In the genomic region with DNA sequence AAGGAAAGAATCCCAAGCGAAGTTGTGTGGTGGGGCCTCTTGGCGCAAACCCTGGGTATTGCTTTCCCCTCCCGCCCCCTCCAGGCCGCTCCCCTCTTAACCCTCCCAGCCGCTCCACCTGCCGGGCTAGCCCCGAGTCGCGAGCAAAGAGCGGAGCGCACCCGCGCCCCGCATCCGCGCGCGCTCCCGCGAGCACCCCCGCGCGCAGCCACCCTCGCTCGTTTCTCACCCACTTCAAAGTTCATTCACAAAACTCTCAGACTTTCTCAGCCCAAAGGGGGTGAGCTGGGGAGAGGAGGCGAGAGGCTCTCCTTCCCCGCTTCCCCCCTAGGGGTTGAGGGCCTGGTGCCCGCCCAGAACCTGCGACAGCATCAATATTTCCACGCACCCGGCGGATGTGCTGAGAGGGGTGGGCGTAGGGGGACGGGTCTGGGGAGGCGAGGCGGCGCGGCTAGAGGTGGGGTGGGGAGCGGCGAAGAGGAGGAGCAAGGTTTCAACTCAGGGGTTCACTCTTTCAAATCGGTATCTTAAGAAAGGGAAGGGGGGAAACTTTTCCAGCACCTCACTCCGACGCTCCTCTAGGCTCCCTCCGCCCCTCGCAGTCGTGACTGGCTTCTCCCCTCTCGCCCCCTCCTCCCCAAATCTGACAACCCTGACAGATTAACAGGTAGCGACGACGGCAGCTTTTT, we compare ENCODE assay signal across 8 cellular contexts. TPM values are rescaled to one million over a fixed set of nuclear protein-coding genes. Genes with fewer than 3 reads are reported as not detected.
A peak's percentile ranks its signal among the peaks of the same experiment; 100 is the strongest.
DNase-seq lines count a peak whose midpoint lies in the region; ATAC-seq and TF ChIP-seq lines count a peak whose summit lies in the region.

No MANE protein-coding gene starts in this region.

- no peaks in the 10 kb centered on the region for H3K9me3 Mint-ChIP-seq in activated T-helper 17 cell treated with anti-CD3 and anti-CD28 coated beads, Interleukin-2, amount 50 U/mL, for 72 hours
- H3K9me3 Mint-ChIP-seq in neural progenitor cell: no peaks in the 10 kb centered on the region

- intact Hi-C loops in PC-9 (cut with micrococcal nuclease; ENCODE audit: unreplicated experiment): loop anchor here (1.0 to 10.0 kb wide), 5 partner anchors 100 to 703 kb away; no protein-coding TSS in a partner anchor

- TSS peak; percentile 80 for BruUV-seq in PC-9 (replicated peaks; lab: Mats Ljungman, UMichigan)

- H3F3A ChIP-seq in PC-9 (ENCODE audit: insufficient read depth, low read depth): peaks cover 16% of the 10 kb centered on the region
- peaks cover 44% of the 10 kb centered on the region for H3F3A ChIP-seq in neural progenitor cell (ENCODE audit: low read depth)

- no peak for DNase-seq in AG09319 (ENCODE audit: extremely low read depth, low read depth)
- DNase-seq in HT-29 (ENCODE audit: low spot score): peak; percentile 90
- peak in 1 of 2 experiments; percentile 80 for DNase-seq in PC-9
- DNase-seq in foreskin fibroblast: peak; percentile 57 to 85
- DNase-seq in neural progenitor cell (ENCODE audit: low spot score): peak; percentile 76

- peak overlapping the region; percentile 100 for H3K27ac ChIP-seq in PC-9
- H3K27ac ChIP-seq in neural progenitor cell: peak overlapping the region; percentile 96
- peak overlapping the region; percentile 93 for H3K27ac ChIP-seq in subcutaneous abdominal adipose tissue (ENCODE audit: low read depth, low read length)

- TF ChIP-seq CTCF in AG09319 (IDR thresholded peaks at IDR 0.05; ENCODE audit: low read depth, low read length) (peak; percentile 7), PC-9 (conservative IDR thresholded peaks at IDR 0.05) (no peak; the same call in 1 of the 2 replicates), foreskin fibroblast (IDR thresholded peaks at IDR 0.05; ENCODE audit: low read depth, low read length) (peak; percentile 6), neural progenitor cell (IDR thresholded peaks at IDR 0.05) (peak; percentile 36)

- peak; percentile 20 for ATAC-seq in activated T-helper 17 cell treated with anti-CD3 and anti-CD28 coated beads, Interleukin-2, amount 50 U/mL, for 72 hours (replicated peaks)
- no peak for ATAC-seq in GM21381 (IDR thresholded peaks at IDR 0.05; ENCODE audit: unreplicated experiment)

- H3K36me3 ChIP-seq in PC-9 (ENCODE audit: low read depth) (no peaks in the 10 kb centered on the region; the same call in 1 of the 2 replicates), neural progenitor cell (no peaks in the 10 kb centered on the region), subcutaneous abdominal adipose tissue (ENCODE audit: control insufficient read depth in 5 of 5, insufficient read depth in 5 of 5, low read length in 5 of 5) (no peaks in the 10 kb centered on the region)

- no peaks in the 10 kb centered on the region for H4K20me1 ChIP-seq in PC-9 (ENCODE audit: insufficient read depth)
- peaks cover 5% of the 10 kb centered on the region for H4K20me1 ChIP-seq in neural progenitor cell (ENCODE audit: low read depth)

- H3K9me2 ChIP-seq in PC-9 (ENCODE audit: insufficient read depth): no peaks in the 10 kb centered on the region

- peak overlapping the region; percentile 23 for H3K9ac ChIP-seq in neural progenitor cell
- peak overlapping the region in 4 of 5 donors; percentile 53 to 84 (median 79) for H3K9ac ChIP-seq in subcutaneous abdominal adipose tissue (ENCODE audit: low read length in 5 of 5)

- H3K4me1 Mint-ChIP-seq in activated T-helper 17 cell treated with anti-CD3 and anti-CD28 coated beads, Interleukin-2, amount 50 U/mL, for 72 hours: peaks cover 10% of the 10 kb centered on the region
- peaks cover 34% of the 10 kb centered on the region for H3K4me1 Mint-ChIP-seq in neural progenitor cell

- peaks cover 44% of the 10 kb centered on the region for H3K79me2 ChIP-seq in PC-9 (ENCODE audit: low read depth)
- peaks cover 44% of the 10 kb centered on the region for H3K79me2 ChIP-seq in neural progenitor cell (ENCODE audit: low read depth)

- H3K4me3 ChIP-seq in PC-9 (peak overlapping the region; percentile 87), foreskin fibroblast (ENCODE audit: low read depth in 1 of 2, low read length in 2 of 2) (peak overlapping the region; percentile 76 to 78), neural progenitor cell (peak overlapping the region; percentile 92), subcutaneous abdominal adipose tissue (ENCODE audit: low read depth in 1 of 5, low read length in 5 of 5) (peak overlapping the region; percentile 79 to 97 (median 86))

- no peaks in the 10 kb centered on the region for H3K36me3 Mint-ChIP-seq in activated T-helper 17 cell treated with anti-CD3 and anti-CD28 coated beads, Interleukin-2, amount 50 U/mL, for 72 hours (ENCODE audit: low read depth)
- H3K36me3 Mint-ChIP-seq in neural progenitor cell: no peaks in the 10 kb centered on the region

- no peak overlapping the region for H3K27ac Mint-ChIP-seq in activated T-helper 17 cell treated with anti-CD3 and anti-CD28 coated beads, Interleukin-2, amount 50 U/mL, for 72 hours
- peak overlapping the region; percentile 79 for H3K27ac Mint-ChIP-seq in neural progenitor cell

- H3K4me1 ChIP-seq in PC-9 (replicated peaks; ENCODE audit: insufficient read depth): peaks cover 31% of the 10 kb centered on the region
- peaks cover 26% of the 10 kb centered on the region for H3K4me1 ChIP-seq in neural progenitor cell
- peaks cover 0 to 36% (median 29%) of the 10 kb centered on the region in 5 donors for H3K4me1 ChIP-seq in subcutaneous abdominal adipose tissue (ENCODE audit: control insufficient read depth in 5 of 5, insufficient read depth in 5 of 5, low read length in 5 of 5)

- peak overlapping the region; percentile 53; the same call in 1 of the 2 replicates for H2AFZ ChIP-seq in PC-9
- peak overlapping the region; percentile 65 for H2AFZ ChIP-seq in neural progenitor cell (replicated peaks)

- CTCF ChIA-PET in PC-9 (lab: Charles Lee): interaction anchor here (0.6 kb wide), 1 partner anchor 48 kb away, joined by 3 read pairs; no protein-coding TSS in a partner anchor

- peak overlapping the region; percentile 76 for H3K4me2 ChIP-seq in PC-9
- peak overlapping the region; percentile 92 for H3K4me2 ChIP-seq in neural progenitor cell

- no peaks in the 10 kb centered on the region for H3K27me3 ChIP-seq in PC-9 (ENCODE audit: insufficient read depth, low read depth)
- no peaks in the 10 kb centered on the region for H3K27me3 ChIP-seq in neural progenitor cell
- H3K27me3 ChIP-seq in subcutaneous abdominal adipose tissue (ENCODE audit: control insufficient read depth in 5 of 5, insufficient read depth in 4 of 5, low read length in 5 of 5): no peaks in the 10 kb centered on the region

- H3K9me3 ChIP-seq in PC-9 (ENCODE audit: insufficient read depth, low read depth) (no peaks in the 10 kb centered on the region), neural progenitor cell (ENCODE audit: low read depth) (no peaks in the 10 kb centered on the region), subcutaneous abdominal adipose tissue (ENCODE audit: control insufficient read depth in 5 of 5, low read length in 5 of 5) (no peaks in the 10 kb centered on the region)

- H3K4me3 Mint-ChIP-seq in activated T-helper 17 cell treated with anti-CD3 and anti-CD28 coated beads, Interleukin-2, amount 50 U/mL, for 72 hours: peak overlapping the region; percentile 89
- peak overlapping the region; percentile 93 for H3K4me3 Mint-ChIP-seq in neural progenitor cell

- H3K27me3 Mint-ChIP-seq in activated T-helper 17 cell treated with anti-CD3 and anti-CD28 coated beads, Interleukin-2, amount 50 U/mL, for 72 hours: peaks cover 20% of the 10 kb centered on the region
- H3K27me3 Mint-ChIP-seq in neural progenitor cell (ENCODE audit: insufficient read depth, low read depth): peaks cover 6% of the 10 kb centered on the region

- POLR2A ChIA-PET in PC-9 (lab: Charles Lee; ENCODE audit: unreplicated experiment): interaction anchor here (0.6 to 2.1 kb wide), 5 partner anchors 54 to 604 kb away, joined by 5 to 11 read pairs (median 5); a partner anchor contains a TSS

RNA-seq across cellular contexts. Expression of a gene that starts 1.8 kb away (rescaled TPM):
- 8.6 and 11.8 TPM in 2 replicates for total RNA-seq in HT-29 (2014; rRNA removed; shearing (Covaris generic))
- total RNA-seq in PC-9 (2021): 10.5 and 15.2 TPM in 2 replicates
- 1 to 10 TPM in 1 of 2 donors, under 1 TPM in 1; 0.98 to 1.3 TPM for total RNA-seq in activated T-helper 17 cell treated with anti-CD3 and anti-CD28 coated beads, Interleukin-2, amount 50 U/mL, for 72 hours
- total RNA-seq in neural progenitor cell (ENCODE audit: low replicate concordance): 13.5 and 14.4 TPM in 2 replicates
